6 cellular contexts compared by ENCODE assay signal in the genomic region with DNA sequence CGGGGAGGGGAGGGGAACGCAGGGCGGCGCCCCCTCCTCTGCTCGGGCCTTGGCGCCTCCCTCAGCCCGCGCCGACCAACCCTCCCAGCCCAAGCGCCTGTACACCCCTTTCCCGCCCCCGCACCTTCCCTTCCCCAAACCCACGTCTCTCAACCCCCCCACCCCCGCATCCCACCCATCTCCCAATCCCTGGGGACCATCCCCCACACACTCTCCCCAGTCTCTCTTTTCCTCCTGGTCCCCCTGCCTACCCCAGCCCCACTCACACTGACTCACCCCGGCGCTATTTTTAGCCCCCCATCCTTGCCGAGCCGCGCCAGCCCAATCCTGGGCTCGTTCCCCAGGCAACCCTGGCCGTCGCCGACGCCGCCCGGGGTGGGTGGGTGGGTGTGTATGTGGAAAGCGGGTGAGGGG. TPM values are rescaled to one million over a fixed set of nuclear protein-coding genes. Genes with fewer than 3 reads are reported as not detected.
DNase-seq lines count a peak whose midpoint lies in the region; TF ChIP-seq lines count a peak whose summit lies in the region.

No MANE protein-coding gene starts in this region.

- peak; percentile 47 for DNase-seq in AG08395 (ENCODE audit: low spot score)
- DNase-seq in NB4 (ENCODE audit: low read depth), result peak; percentile 76
- DNase-seq in fibroblast of the aortic adventitia (ENCODE audit: low read depth), result no peak
- peak; percentile 60 for DNase-seq in stimulated activated CD8-positive, alpha-beta memory T cell treated with anti-CD3 and anti-CD28 coated beads, Interleukin-4, amount 100 ng/mL, for 48 hours
- DNase-seq in cerebellar cortex (ENCODE audit: low spot score), result no peak
- no peak for DNase-seq in glomerular visceral epithelial cell (ENCODE audit: extremely low spot score)

- TF ChIP-seq POLR2A in NB4 (IDR thresholded peaks at IDR 0.05; ENCODE audit: extremely low read depth, insufficient read length), result no peak

- H3K4me3 ChIP-seq in NB4 (ENCODE audit: low read depth, low read length) (no peak overlapping the region), fibroblast of the aortic adventitia (ENCODE audit: low read depth, low read length) (peak overlapping the region; percentile 76)

- no peak for TF ChIP-seq CTCF in NB4 (IDR thresholded peaks at IDR 0.05; ENCODE audit: low read depth, low read length)
- no peak for TF ChIP-seq CTCF in fibroblast of the aortic adventitia (IDR thresholded peaks at IDR 0.05; ENCODE audit: insufficient read depth, low read length)

RNA-seq across cellular contexts. Expression of a gene that starts 11.7 kb away (rescaled TPM):
- 35.3 and 36.1 TPM in 2 replicates for total RNA-seq in fibroblast of the aortic adventitia (ENCODE audit: low replicate concordance)

RNA-seq across cellular contexts. Expression of a gene that starts 21.2 kb away (rescaled TPM):
- 0.90 and 1.1 TPM in 2 replicates for total RNA-seq in fibroblast of the aortic adventitia (ENCODE audit: low replicate concordance)

RNA-seq across cellular contexts. Expression of a gene that starts 21.7 kb away (rescaled TPM):
- 23.0 and 28.2 TPM in 2 replicates for total RNA-seq in fibroblast of the aortic adventitia (ENCODE audit: low replicate concordance)

RNA-seq across cellular contexts. Expression of a gene that starts 25.8 kb away (rescaled TPM):
- total RNA-seq in fibroblast of the aortic adventitia (ENCODE audit: low replicate concordance), result 18.2 and 30.4 TPM in 2 replicates

RNA-seq across cellular contexts. Expression of a gene that starts 32.3 kb away (rescaled TPM):
- total RNA-seq in fibroblast of the aortic adventitia (ENCODE audit: low replicate concordance), result not detected in 2 replicates

Comparison
In these comparisons a context has a peak if more than half of its experiments do, and no peak if none do; other contexts are left out.
1. DNase-seq: peak in AG08395 (single experiment), NB4 (single experiment) and stimulated activated CD8-positive, alpha-beta memory T cell treated with anti-CD3 and anti-CD28 coated beads, Interleukin-4, amount 100 ng/mL, for 48 hours (single experiment); none in fibroblast of the aortic adventitia (single experiment), cerebellar cortex (single experiment) and glomerular visceral epithelial cell (single experiment).